Comparison of ENCODE assay signal across 1 cellular context in genomic region chr6:104969785-104970581, GRCh38.
TF ChIP-seq lines count a peak whose summit lies in the region.

No MANE protein-coding gene starts in this region.

TF ChIP-seq in HepG2, 621 proteins besides CTCF, POLR2A, EP300 and RAD21 (continued from another document):
- TF ChIP-seq ZNF281 (CRISPR knock-in tag; IDR thresholded peaks at IDR 0.05; ENCODE audit: borderline replicate concordance) = peak; percentile 82
- TF ChIP-seq CERS6 (CRISPR knock-in tag; IDR thresholded peaks at IDR 0.05) = no peak
- 0 out of 2 replicates have a peak, but pooled peaks have one; percentile 14 for TF ChIP-seq HNF4A (CRISPR knock-in tag; IDR thresholded peaks at IDR 0.05)
- no peak for TF ChIP-seq SMAD1 (CRISPR knock-in tag; IDR thresholded peaks at IDR 0.05; ENCODE audit: borderline replicate concordance, low read depth)
